16 cellular contexts compared by ENCODE assay signal in genomic region chr11:95994340-95994728, GRCh38.
"Had no signal": no experiment of that assay in that cellular context is flagged by ENCODE, and none has a peak within 500 bp of the region (broad histone marks: within the 10 kb centered on the region; RNA-seq: fewer than 3 reads in every experiment).

No MANE protein-coding gene starts in this region.

- H3K4me3 ChIP-seq: tibial nerve had no signal

- H3K4me3 Mint-ChIP-seq: activated naive CD8-positive, alpha-beta T cell treated with anti-CD3 and anti-CD28 coated beads for 36 hours; dendritic cell treated with granulocyte-macrophage colony-stimulating factor and Interleukin-4, amounts not matched to agents 40 ng/mL and 50 ng/mL, for 4 days; effector memory CD8-positive, alpha-beta T cell; stimulated activated naive B cell treated with anti-CD40 and anti-IgM and Interleukin-4, amounts not matched to agents 10 μg/mL and 1 μg/mL and 100 μg/mL, for 72 hours had no signal

- H3K9me3 ChIP-seq: tibial nerve had no signal

- H3K9me3 Mint-ChIP-seq: activated naive CD8-positive, alpha-beta T cell treated with anti-CD3 and anti-CD28 coated beads for 36 hours; dendritic cell treated with granulocyte-macrophage colony-stimulating factor and Interleukin-4, amounts not matched to agents 40 ng/mL and 50 ng/mL, for 4 days; effector memory CD8-positive, alpha-beta T cell; stimulated activated naive B cell treated with anti-CD40 and anti-IgM and Interleukin-4, amounts not matched to agents 10 μg/mL and 1 μg/mL and 100 μg/mL, for 72 hours had no signal

- H3K27me3 ChIP-seq: brain microvascular endothelial cell, tibial nerve had no signal

- DNase-seq: activated CD4-positive, CD25-positive, alpha-beta regulatory T cell treated with anti-CD3 and anti-CD28 coated beads, Interleukin-2, amount 50 U/mL, for 72 hours; activated effector memory CD4-positive, alpha-beta T cell treated with Interleukin-2 at 50 U/mL for 16 hours; activated naive CD8-positive, alpha-beta T cell treated with anti-CD3 and anti-CD28 coated beads for 36 hours; brain microvascular endothelial cell; effector memory CD8-positive, alpha-beta T cell; foreskin melanocyte; midbrain; posterior cingulate gyrus; retina; stimulated activated CD4-positive, alpha-beta T cell treated with anti-CD3 and anti-CD28 coated beads, Interleukin-15, amount 100 ng/mL, for 24 hours; stimulated activated CD4-positive, alpha-beta T cell treated with anti-CD3 and anti-CD28 coated beads, Interleukin-4, amount 100 ng/mL, for 1 hour; stimulated activated naive B cell treated with anti-CD40 and anti-IgM and Interleukin-4, amounts not matched to agents 10 μg/mL and 1 μg/mL and 100 μg/mL, for 72 hours; T-helper 9 cell had no signal

- H3K27me3 Mint-ChIP-seq: activated naive CD8-positive, alpha-beta T cell treated with anti-CD3 and anti-CD28 coated beads for 36 hours; dendritic cell treated with granulocyte-macrophage colony-stimulating factor and Interleukin-4, amounts not matched to agents 40 ng/mL and 50 ng/mL, for 4 days; effector memory CD8-positive, alpha-beta T cell; stimulated activated naive B cell treated with anti-CD40 and anti-IgM and Interleukin-4, amounts not matched to agents 10 μg/mL and 1 μg/mL and 100 μg/mL, for 72 hours had no signal

- ATAC-seq: effector memory CD8-positive, alpha-beta T cell; stimulated activated naive B cell treated with anti-CD40 and anti-IgM and Interleukin-4, amounts not matched to agents 10 μg/mL and 1 μg/mL and 100 μg/mL, for 72 hours had no signal

- H3K27ac Mint-ChIP-seq: activated naive CD8-positive, alpha-beta T cell treated with anti-CD3 and anti-CD28 coated beads for 36 hours; dendritic cell treated with granulocyte-macrophage colony-stimulating factor and Interleukin-4, amounts not matched to agents 40 ng/mL and 50 ng/mL, for 4 days; effector memory CD8-positive, alpha-beta T cell; stimulated activated naive B cell treated with anti-CD40 and anti-IgM and Interleukin-4, amounts not matched to agents 10 μg/mL and 1 μg/mL and 100 μg/mL, for 72 hours had no signal

- H3K27ac ChIP-seq: brain microvascular endothelial cell, epithelial cell of prostate had no signal
